In the genomic region with DNA sequence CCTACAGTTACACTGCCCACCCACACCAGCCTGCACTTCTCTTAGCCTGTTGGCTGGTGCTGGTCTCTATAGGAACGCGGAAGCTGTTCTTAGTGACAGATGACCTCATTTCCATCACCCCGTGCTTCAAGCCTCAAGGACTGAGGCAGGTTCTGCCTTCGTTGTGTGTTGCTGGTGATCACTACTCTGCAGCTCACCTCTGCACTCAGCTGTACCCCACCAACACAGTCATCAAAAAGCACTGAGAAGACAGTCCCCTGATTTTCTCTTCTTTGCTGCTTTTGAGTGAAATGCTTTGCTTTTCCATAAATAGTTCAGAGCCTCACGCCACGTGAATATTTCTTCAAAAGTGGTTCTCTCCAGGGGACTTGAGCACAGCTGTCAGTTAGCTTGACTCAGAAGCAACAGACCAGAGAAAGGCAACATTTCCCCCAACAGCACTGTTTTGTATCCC, we compare ENCODE assay signal across 9 cellular contexts.
A peak's percentile ranks its signal among the peaks of the same experiment; 100 is the strongest.
DNase-seq lines count a peak whose midpoint lies in the region; ATAC-seq and TF ChIP-seq lines count a peak whose summit lies in the region.
"Had no signal": no experiment of that assay in that cellular context is flagged by ENCODE, and none has a peak within 500 bp of the region (broad histone marks: within the 10 kb centered on the region; RNA-seq: fewer than 3 reads in every experiment).

No MANE protein-coding gene starts in this region.

- H3K27me3 ChIP-seq in CD4-positive, alpha-beta memory T cell (ENCODE audit: insufficient read depth, low read length): no peaks in the 10 kb centered on the region

- H3K36me3 ChIP-seq in CD4-positive, alpha-beta memory T cell (ENCODE audit: insufficient read depth, low read length): no peaks in the 10 kb centered on the region

- no peaks in the 10 kb centered on the region for H3K36me3 Mint-ChIP-seq in glutamatergic neuron (ENCODE audit: unreplicated experiment)
- no peaks in the 10 kb centered on the region for H3K36me3 Mint-ChIP-seq in CD4-positive, alpha-beta memory T cell
- H3K36me3 Mint-ChIP-seq: CD4-positive, CD25-positive, alpha-beta regulatory T cell had no signal

- DNase-seq in CD1c-positive myeloid dendritic cell (ENCODE audit: extremely low spot score) (peak; percentile 5), glutamatergic neuron (peak; percentile 31), NCI-H526 treated with DMSO at 0.1 percent for 48 hours (lab: John Stamatoyannopoulos, UW) (no peak), superior temporal gyrus (ENCODE audit: extremely low spot score) (no peak), NCI-H2196 (lab: John Stamatoyannopoulos, UW; ENCODE audit: unreplicated experiment) (no peak)
- DNase-seq in CD4-positive, alpha-beta memory T cell: no peak
- DNase-seq: CD4-positive, CD25-positive, alpha-beta regulatory T cell had no signal

- H3K27me3 Mint-ChIP-seq in glutamatergic neuron (ENCODE audit: unreplicated experiment): peaks cover 7% of the 10 kb centered on the region
- peaks cover 12 to 13% of the 10 kb centered on the region in 2 donors for H3K27me3 Mint-ChIP-seq in CD4-positive, alpha-beta memory T cell

- peaks cover 15% of the 10 kb centered on the region for H3K9me3 Mint-ChIP-seq in glutamatergic neuron (ENCODE audit: unreplicated experiment)
- H3K9me3 Mint-ChIP-seq in CD4-positive, alpha-beta memory T cell: peaks cover 0 to 5% (median 0%) of the 10 kb centered on the region in 8 donors

- H3K27ac Mint-ChIP-seq in glutamatergic neuron (ENCODE audit: unreplicated experiment): peak overlapping the region; percentile 94
- H3K27ac Mint-ChIP-seq in CD4-positive, alpha-beta memory T cell: no peak overlapping the region
- H3K27ac Mint-ChIP-seq: CD4-positive, CD25-positive, alpha-beta regulatory T cell had no signal

- no peaks in the 10 kb centered on the region for H3K9me3 ChIP-seq in CD4-positive, alpha-beta memory T cell (ENCODE audit: control insufficient read depth in 1 of 2, low read length in 2 of 2)

- ATAC-seq in GM19468 (IDR thresholded peaks at IDR 0.05; ENCODE audit: extremely low read depth, unreplicated experiment): peak; percentile 77
- peak; percentile 87 for ATAC-seq in HG03354 (IDR thresholded peaks at IDR 0.05; ENCODE audit: poor library complexity, severe bottlenecking, unreplicated experiment)

- CTCF ChIA-PET in CD4-positive, alpha-beta memory T cell (lab: Charles Lee; ENCODE audit: partially characterized antibody): interaction anchor here (1.0 kb wide), 1 partner anchor 13 kb away, joined by 3 read pairs; no protein-coding TSS in a partner anchor

- peak overlapping the region; percentile 82 for H3K4me3 Mint-ChIP-seq in glutamatergic neuron (ENCODE audit: unreplicated experiment)
- H3K4me3 Mint-ChIP-seq in CD4-positive, alpha-beta memory T cell: no peak overlapping the region
- H3K4me3 Mint-ChIP-seq: CD4-positive, CD25-positive, alpha-beta regulatory T cell had no signal

- H3K27ac ChIP-seq in CD4-positive, alpha-beta memory T cell (ENCODE audit: low read depth, low read length): no peak overlapping the region

- peaks cover 6% of the 10 kb centered on the region for H3K4me1 ChIP-seq in CD4-positive, alpha-beta memory T cell (ENCODE audit: insufficient read depth, low read length)

- no peak for TF ChIP-seq CTCF in glutamatergic neuron (IDR thresholded peaks at IDR 0.05; ENCODE audit: partially characterized antibody, unreplicated experiment)

- intact Hi-C loops in CD4-positive, alpha-beta memory T cell (cut with micrococcal nuclease): no loop called here

- POLR2A ChIA-PET in CD4-positive, alpha-beta memory T cell (lab: Charles Lee; ENCODE audit: partially characterized antibody): no interaction called here

- H3K4me1 Mint-ChIP-seq in glutamatergic neuron (ENCODE audit: low read depth, unreplicated experiment): peaks cover 22% of the 10 kb centered on the region
- peaks cover 7 to 11% (median 10%) of the 10 kb centered on the region in 4 donors for H3K4me1 Mint-ChIP-seq in CD4-positive, alpha-beta memory T cell

- H3K4me3 ChIP-seq in CD4-positive, alpha-beta memory T cell (ENCODE audit: low read length in 2 of 2): no peak overlapping the region

Comparison
In these comparisons a context has a peak if more than half of its experiments do, and no peak if none do; other contexts are left out.
1. DNase-seq: peak in CD1c-positive myeloid dendritic cell (single experiment) and glutamatergic neuron (single experiment); none in NCI-H526 treated with DMSO at 0.1 percent for 48 hours (single experiment), superior temporal gyrus (single experiment), CD4-positive, alpha-beta memory T cell (0 of 5) and NCI-H2196 (single experiment).